ENCODE assay signal across 11 cellular contexts in the genomic region with DNA sequence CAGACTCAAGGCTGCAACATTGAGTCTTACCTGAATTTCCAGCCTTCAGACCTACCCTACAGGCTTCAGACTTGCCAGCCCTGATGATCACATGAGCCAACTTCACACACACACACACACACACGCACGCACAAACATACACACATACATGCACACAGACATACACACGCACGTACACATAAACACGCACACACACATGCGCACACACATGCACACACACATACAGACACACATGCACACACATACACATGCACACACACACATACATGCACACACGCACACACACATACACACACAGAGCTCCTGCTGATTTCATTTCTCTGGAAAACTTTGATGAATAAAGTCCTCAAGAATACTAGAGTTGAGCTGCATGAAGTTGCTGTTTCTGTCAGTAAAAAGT.
"Had no signal": no experiment of that assay in that cellular context is flagged by ENCODE, and none has a peak within 500 bp of the region (broad histone marks: within the 10 kb centered on the region; RNA-seq: fewer than 3 reads in every experiment).

No MANE protein-coding gene starts in this region.

- DNase-seq: activated CD4-positive, CD25-positive, alpha-beta regulatory T cell; activated gamma-delta T cell treated with Interleukin-2 at 50 U/mL for 16 hours; activated T-cell treated with anti-CD3 and anti-CD28 coated beads, Interleukin-2, amount 50 U/mL, for 48 hours; colonic mucosa; SK-N-SH; tibial artery had no signal

- H3K36me3 ChIP-seq: colonic mucosa, neutrophil, tibial artery had no signal

- H3K27me3 ChIP-seq: colonic mucosa, neutrophil had no signal

- H3K27ac ChIP-seq: colonic mucosa, neutrophil, tibial artery had no signal

- H3K4me3 ChIP-seq: colonic mucosa, skin epidermis, tibial artery had no signal

- H3K9ac ChIP-seq: SK-N-SH had no signal

- FAIRE-seq: astrocyte, endothelial cell of umbilical vein, frontal cortex had no signal

- H3K4me1 ChIP-seq: colonic mucosa, tibial artery had no signal

- H3K9me3 ChIP-seq: colonic mucosa, neutrophil, SK-N-SH, tibial artery had no signal

- H3K4me2 ChIP-seq: SK-N-SH had no signal
